10 cellular contexts compared by ENCODE assay signal in the genomic region with DNA sequence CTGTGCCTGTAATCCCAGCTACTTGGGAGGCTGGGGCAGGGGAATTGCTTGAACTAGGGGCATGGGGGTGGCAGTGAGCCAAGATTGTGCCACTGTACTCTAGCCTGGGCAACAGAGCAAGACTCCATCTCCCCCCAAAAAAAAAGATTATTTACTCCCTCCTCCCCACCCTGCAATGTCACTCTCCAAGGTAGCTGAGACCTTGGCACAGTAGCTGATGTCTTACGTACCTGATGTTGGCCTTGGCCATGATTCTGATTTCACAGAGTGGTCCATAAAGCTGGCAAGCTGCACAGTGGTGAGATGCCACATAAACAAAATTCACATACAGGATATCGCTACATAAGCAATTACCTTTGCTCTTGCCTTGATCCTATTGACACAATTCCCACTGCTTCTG.
"Had no signal": no experiment of that assay in that cellular context is flagged by ENCODE, and none has a peak within 500 bp of the region (broad histone marks: within the 10 kb centered on the region; RNA-seq: fewer than 3 reads in every experiment).

No MANE protein-coding gene starts in this region.

- H3K27ac ChIP-seq: HL-60, KMS-11 had no signal

- H3K27ac Mint-ChIP-seq: IgD-negative memory B cell had no signal

- H3K4me3 Mint-ChIP-seq: IgD-negative memory B cell had no signal

- H3K4me1 Mint-ChIP-seq: IgD-negative memory B cell had no signal

- H3K9ac ChIP-seq: KMS-11 had no signal

- FAIRE-seq: HepG2, HTR-8/SVneo, K562 had no signal

- H3K4me3 ChIP-seq: K562 had no signal

- H3K4me2 ChIP-seq: KMS-11 had no signal

- DNase-seq: IMR-90, Karpas-422, KBM-7, KG1 had no signal

- H3K36me3 Mint-ChIP-seq: IgD-negative memory B cell had no signal

- ATAC-seq: HepG2, K562 had no signal
